ENCODE assay signal across 13 cellular contexts in genomic region chr6:112233864-112234263, GRCh38. TPM values are rescaled to one million over a fixed set of nuclear protein-coding genes. Genes with fewer than 3 reads are reported as not detected.
A peak's percentile ranks its signal among the peaks of the same experiment; 100 is the strongest.
DNase-seq lines count a peak whose midpoint lies in the region; ATAC-seq and TF ChIP-seq lines count a peak whose summit lies in the region.
"Had no signal": no experiment of that assay in that cellular context is flagged by ENCODE, and none has a peak within 500 bp of the region (broad histone marks: within the 10 kb centered on the region; RNA-seq: fewer than 3 reads in every experiment).

No MANE protein-coding gene starts in this region.

- H3K27me3 ChIP-seq in SK-N-SH (ENCODE audit: insufficient read depth) = no peaks in the 10 kb centered on the region
- no peaks in the 10 kb centered on the region for H3K27me3 ChIP-seq in osteoblast (ENCODE audit: insufficient read depth, low read length)
- no peaks in the 10 kb centered on the region for H3K27me3 ChIP-seq in vagina

- TF ChIP-seq EP300 in SK-N-SH (IDR thresholded peaks at IDR 0.05; ENCODE audit: borderline replicate concordance in 1 of 2, low read depth in 1 of 2, low read length in 1 of 2) = no peak

- peaks cover 23 to 48% of the 10 kb centered on the region in 2 experiments for H3K4me1 ChIP-seq in SK-N-SH (ENCODE audit: control insufficient read depth in 1 of 2, insufficient read depth in 2 of 2, low read depth in 1 of 2, low read length in 1 of 2)
- H3K4me1 ChIP-seq in osteoblast (ENCODE audit: insufficient read depth, low read length) = peaks cover 74% of the 10 kb centered on the region
- H3K4me1 ChIP-seq in vagina = peaks cover 80% of the 10 kb centered on the region

- ATAC-seq in SK-N-SH treated with all-trans-retinoic acid at 6 μM for 48 hours (no peak), T-cell (replicated peaks in 1 of 4) (no peak)

- H3K79me2 ChIP-seq in SK-N-SH (ENCODE audit: insufficient read depth) = no peaks in the 10 kb centered on the region
- peaks cover 66% of the 10 kb centered on the region for H3K79me2 ChIP-seq in osteoblast (ENCODE audit: insufficient read depth, low read length)

- no peak for TF ChIP-seq RAD21 in SK-N-SH (IDR thresholded peaks at IDR 0.05; ENCODE audit: low read length)

- H3K9me2 ChIP-seq in SK-N-SH = no peaks in the 10 kb centered on the region

- H3K36me3 ChIP-seq in SK-N-SH (replicated peaks in 1 of 2; ENCODE audit: control insufficient read depth in 1 of 2, insufficient read depth in 2 of 2, low read length in 1 of 2) (no peaks in the 10 kb centered on the region), osteoblast (ENCODE audit: insufficient read depth, low read length) (peaks cover 31% of the 10 kb centered on the region), vagina (no peaks in the 10 kb centered on the region)

- H3K27ac ChIP-seq in SK-N-SH (ENCODE audit: low read depth in 2 of 2, low read length in 1 of 2) = peak overlapping the region; percentile 92 to 97
- peak overlapping the region; percentile 95 for H3K27ac ChIP-seq in osteoblast (ENCODE audit: low read depth, low read length)
- peak overlapping the region; percentile 59 for H3K27ac ChIP-seq in vagina

- no peak overlapping the region for H3K27ac Mint-ChIP-seq in T-cell
- H3K27ac Mint-ChIP-seq: activated naive CD8-positive, alpha-beta T cell treated with anti-CD3 and anti-CD28 coated beads, Interleukin-2, amount 10 ng/mL, durations not matched to agents 7 days and 5 days; immature natural killer cell; nephron progenitor cell had no signal

- intact Hi-C loops in vagina (cut with DNase I) = no loop called here

- DNase-seq in SK-N-SH (no peak), fibroblast of peridontal ligament (ENCODE audit: extremely low read depth) (peak; percentile 97), osteoblast (ENCODE audit: insufficient read length, low spot score, missing footprints) (no peak), vagina (ENCODE audit: extremely low spot score in 2 of 2) (no peak), middle frontal gyrus (ENCODE audit: extremely low spot score, low spot score) (no peak), HUDEP-2 (lab: John Stamatoyannopoulos, UW; ENCODE audit: unreplicated experiment in 76 of 76) (no peak), T-cell (no peak)
- DNase-seq: activated naive CD8-positive, alpha-beta T cell treated with anti-CD3 and anti-CD28 coated beads, Interleukin-2, amount 10 ng/mL, durations not matched to agents 7 days and 5 days; effector memory CD4-positive, alpha-beta T cell; immature natural killer cell; nephron progenitor cell; T-helper 9 cell had no signal

- CTCF ChIA-PET in SK-N-SH (lab: Yijun Ruan, JAX) = interaction anchor here (0.6 to 3.7 kb wide), 4 partner anchors 12 to 124 kb away, joined by 3 to 13 read pairs (median 6); no protein-coding TSS in a partner anchor
- CTCF ChIA-PET in T-cell (lab: Charles Lee) = interaction anchor here in 1 of 2 donors (1.3 kb wide), 1 partner anchor 20 kb away, joined by 3 read pairs; the partner anchor contains the start of gene LAMA4

- peaks cover 18% of the 10 kb centered on the region for H3F3A ChIP-seq in SK-N-SH (replicated peaks; ENCODE audit: insufficient read depth)

- H3K4me2 ChIP-seq in SK-N-SH = peak overlapping the region; percentile 62; the same call in 1 of the 2 replicates
- H3K4me2 ChIP-seq in osteoblast (ENCODE audit: insufficient read depth, low read length) = peak overlapping the region; percentile 71

- H3K27me3 Mint-ChIP-seq in T-cell = peaks cover 13 to 22% of the 10 kb centered on the region in 2 donors

- no peak overlapping the region for H3K4me3 Mint-ChIP-seq in T-cell
- H3K4me3 Mint-ChIP-seq: activated naive CD8-positive, alpha-beta T cell treated with anti-CD3 and anti-CD28 coated beads, Interleukin-2, amount 10 ng/mL, durations not matched to agents 7 days and 5 days; immature natural killer cell; nephron progenitor cell had no signal

- no peaks in the 10 kb centered on the region for H4K20me1 ChIP-seq in SK-N-SH (ENCODE audit: insufficient read depth)
- H4K20me1 ChIP-seq in osteoblast (ENCODE audit: insufficient read depth, low read length) = no peaks in the 10 kb centered on the region

- WGBS in SK-N-SH (ENCODE audit: low lambda C conversion rate) = 75% methylated on average over 4 of the region's 4 CpGs

- H3K36me3 Mint-ChIP-seq in T-cell = no peaks in the 10 kb centered on the region

- peaks cover 0 to 6% (median 0%) of the 10 kb centered on the region in 3 donors for H3K4me1 Mint-ChIP-seq in T-cell

- H3K9ac ChIP-seq in SK-N-SH = no peak overlapping the region

- no peak overlapping the region for H2AFZ ChIP-seq in SK-N-SH (ENCODE audit: low read depth)
- H2AFZ ChIP-seq in osteoblast (ENCODE audit: low read length) = no peak overlapping the region

- no peak for TF ChIP-seq POLR2A in vagina (IDR thresholded peaks at IDR 0.05)

- H3K9me3 ChIP-seq in SK-N-SH = no peaks in the 10 kb centered on the region
- no peaks in the 10 kb centered on the region for H3K9me3 ChIP-seq in osteoblast (ENCODE audit: low read depth, low read length)
- no peaks in the 10 kb centered on the region for H3K9me3 ChIP-seq in vagina

- H3K9me3 Mint-ChIP-seq in T-cell = no peaks in the 10 kb centered on the region
- H3K9me3 Mint-ChIP-seq: immature natural killer cell, nephron progenitor cell had no signal

- POLR2A ChIA-PET in SK-N-SH (lab: Yijun Ruan, JAX) (interaction anchor here (1.4 kb wide), 1 partner anchor 35 kb away, joined by 8 read pairs; no protein-coding TSS in a partner anchor), T-cell (lab: Charles Lee) (no interaction called here)

- H3K4me3 ChIP-seq in SK-N-SH (ENCODE audit: low read depth in 2 of 2, low read length in 1 of 2) (no peak overlapping the region), osteoblast (ENCODE audit: insufficient read depth, low read length) (no peak overlapping the region), vagina (no peak overlapping the region)

- TF ChIP-seq CTCF in SK-N-SH (IDR thresholded peaks at IDR 0.05) (no peak), osteoblast (IDR thresholded peaks at IDR 0.05; ENCODE audit: extremely low read depth, low read depth, low read length) (no peak), vagina (IDR thresholded peaks at IDR 0.05) (no peak)

TF ChIP-seq in SK-N-SH, 30 proteins besides CTCF, POLR2A, EP300 and RAD21 (continues in another document):
- no peak for TF ChIP-seq CHD2 (IDR thresholded peaks at IDR 0.05; ENCODE audit: low read length, partially characterized antibody)
- no peak for TF ChIP-seq GATA2 (CRISPR knock-in tag; IDR thresholded peaks at IDR 0.05)
- TF ChIP-seq MEF2A (IDR thresholded peaks at IDR 0.05; ENCODE audit: borderline replicate concordance, low read depth) = no peak
- TF ChIP-seq FOSL2 (IDR thresholded peaks at IDR 0.05; ENCODE audit: borderline replicate concordance, low read depth) = no peak
- no peak for TF ChIP-seq PBX3 (IDR thresholded peaks at IDR 0.05)
- no peak for TF ChIP-seq JUND (IDR thresholded peaks at IDR 0.05)
- no peak for TF ChIP-seq FOXM1 (IDR thresholded peaks at IDR 0.05; ENCODE audit: low read depth)
- no peak for TF ChIP-seq TEAD4 (IDR thresholded peaks at IDR 0.05; ENCODE audit: borderline replicate concordance, insufficient read depth)

TF ChIP-seq in SK-N-SH treated with all-trans-retinoic acid at 6 μM for 48 hours, 23 proteins besides CTCF, POLR2A, EP300 and RAD21 (continues in another document):
- TF ChIP-seq TCF4 (CRISPR knock-in tag; IDR thresholded peaks at IDR 0.05; ENCODE audit: borderline replicate concordance) (no peak), ESRRG (CRISPR knock-in tag; IDR thresholded peaks at IDR 0.05) (no peak), PATZ1 (CRISPR knock-in tag; IDR thresholded peaks at IDR 0.05; ENCODE audit: borderline replicate concordance) (no peak), SNAI2 (CRISPR knock-in tag; IDR thresholded peaks at IDR 0.05) (no peak), ISL1 (CRISPR knock-in tag; IDR thresholded peaks at IDR 0.05) (no peak), CSDC2 (CRISPR knock-in tag; IDR thresholded peaks at IDR 0.05) (no peak), ZNF565 (CRISPR knock-in tag; conservative IDR thresholded peaks at IDR 0.05; ENCODE audit: low read depth) (no peak), BACH2 (CRISPR knock-in tag; IDR thresholded peaks at IDR 0.05; ENCODE audit: borderline replicate concordance) (no peak), ARNTL (CRISPR knock-in tag; IDR thresholded peaks at IDR 0.05; ENCODE audit: borderline replicate concordance, low read depth) (no peak)

RNA-seq across cellular contexts. Expression of gene LAMA4, which starts 20.5 kb away (rescaled TPM):
- 9.4 and 10.5 TPM in 2 replicates for polyA plus RNA-seq in SK-N-SH (2012; rRNA removed)
- 6.9 and 7.5 TPM in 2 replicates for polyA plus RNA-seq in SK-N-SH (2012; cell fraction: cytosol; rRNA removed)
- polyA plus RNA-seq in SK-N-SH (2012; cell fraction: nucleus; rRNA removed) = 14.6 and 14.9 TPM in 2 replicates
- total RNA-seq in osteoblast (260 and 456 TPM in 2 replicates), vagina (56.5 TPM), T-cell (under 1 TPM in 3 of 5 donors, not detected in 2; 0.25 to 0.85 (median 0.56) TPM)
- total RNA-seq: activated naive CD8-positive, alpha-beta T cell treated with anti-CD3 and anti-CD28 coated beads, Interleukin-2, amount 10 ng/mL, durations not matched to agents 7 days and 5 days had no signal
- polyA plus RNA-seq: immature natural killer cell had no signal

Comparison
In these comparisons a context has a peak if more than half of its experiments do, and no peak if none do; other contexts are left out.
1. RNA of gene LAMA4, which starts 20.5 kb away (total RNA-seq): 260 to 456 TPM in osteoblast and 56.5 TPM in vagina (single experiment); 0.25 to 0.85 TPM in T-cell; every median in the first group is over 10 times any median in the second.
2. Peak in every context shown above with its lines, with median percentiles within 50 percentile points of each other: H3K27ac ChIP-seq.